Comparison of ENCODE assay signal across 14 cellular contexts in genomic region chr4:181194096-181194495, GRCh38.
DNase-seq lines count a peak whose midpoint lies in the region; TF ChIP-seq lines count a peak whose summit lies in the region.
"Had no signal": no experiment of that assay in that cellular context is flagged by ENCODE, and none has a peak within 500 bp of the region (broad histone marks: within the 10 kb centered on the region; RNA-seq: fewer than 3 reads in every experiment).

No MANE protein-coding gene starts in this region.

- H3K9me3 ChIP-seq in sigmoid colon, result no peaks in the 10 kb centered on the region

- no peaks in the 10 kb centered on the region for H3K36me3 ChIP-seq in sigmoid colon

- no peaks in the 10 kb centered on the region for H3K27me3 ChIP-seq in sigmoid colon

- WGBS in sigmoid colon, 2 donors, result 86% methylated on average over 5 of the region's 5 CpGs

- no peak for TF ChIP-seq POLR2A in sigmoid colon (IDR thresholded peaks at IDR 0.05)

- H3K4me3 ChIP-seq in skeletal muscle cell (ENCODE audit: low read depth, low read length) (no peak overlapping the region), sigmoid colon (no peak overlapping the region)

- no peak for TF ChIP-seq EP300 in sigmoid colon (IDR thresholded peaks at IDR 0.05)

- intact Hi-C loops in sigmoid colon (cut with DNase I), result no loop called here

- DNase-seq in ELR (ENCODE audit: low read depth) (peak; percentile 64), NCI-H460 (ENCODE audit: extremely low read depth, low read depth) (peak; percentile 30), astrocyte of the hippocampus (ENCODE audit: low read depth, low spot score) (peak; percentile 45), skeletal muscle cell (ENCODE audit: low read depth) (peak; percentile 78), sigmoid colon (no peak), CD1c-positive myeloid dendritic cell (ENCODE audit: extremely low spot score) (no peak)
- no peak for DNase-seq in activated CD4-positive, alpha-beta T cell treated with anti-CD3 and anti-CD28 coated beads, Interleukin-2, amount 50 U/mL, for 48 hours
- DNase-seq: ACHN, C1 segment of cervical spinal cord, NCI-H1105, NCI-H1694, NCI-H510A treated with DMSO at 0.1 percent for 48 hours, NCI-H774, SHP77 treated with DMSO at 0.1 percent for 48 hours had no signal

- no peak overlapping the region for H3K27ac ChIP-seq in sigmoid colon

- H3K4me1 ChIP-seq in sigmoid colon, result no peaks in the 10 kb centered on the region

- TF ChIP-seq CTCF in sigmoid colon (IDR thresholded peaks at IDR 0.05), result no peak

Comparison
In these comparisons a context has a peak if more than half of its experiments do, and no peak if none do; other contexts are left out.
1. DNase-seq: peak in ELR (single experiment), NCI-H460 (single experiment), astrocyte of the hippocampus (single experiment) and skeletal muscle cell (single experiment); none in activated CD4-positive, alpha-beta T cell treated with anti-CD3 and anti-CD28 coated beads, Interleukin-2, amount 50 U/mL, for 48 hours (0 of 2), sigmoid colon (single experiment) and CD1c-positive myeloid dendritic cell (single experiment).